Comparison of ENCODE assay signal across 19 cellular contexts in genomic region chr11:45030778-45031177, GRCh38.
"Had no signal": no experiment of that assay in that cellular context is flagged by ENCODE, and none has a peak within 500 bp of the region (broad histone marks: within the 10 kb centered on the region; RNA-seq: fewer than 3 reads in every experiment).

No MANE protein-coding gene starts in this region.

- H3K9ac ChIP-seq: KMS-11 had no signal

- H3K36me3 ChIP-seq: SJSA1 had no signal

- H3K4me2 ChIP-seq: KMS-11 had no signal

- H3K9me3 ChIP-seq: SJSA1 had no signal

- H3K4me3 ChIP-seq: SJSA1, SK-N-MC had no signal

- H3K27ac ChIP-seq: KMS-11, SJSA1, SK-N-MC had no signal

- H3K4me1 ChIP-seq: SJSA1 had no signal

- DNase-seq: NCI-H1092, NCI-H1105 treated with DMSO at 0.1 percent for 48 hours, NCI-H1417 treated with DMSO at 0.1 percent for 48 hours, NCI-H146, NCI-H1694 treated with DMSO at 0.1 percent for 48 hours, NCI-H1930, NCI-H2081, NCI-H2107, NCI-H2227 treated with DMSO at 0.1 percent for 48 hours, NCI-H510A, NCI-H524 treated with DMSO at 0.1 percent for 48 hours, NCI-H69, NCI-H774, Right ventricle myocardium superior, RPMI8226, SIG-M5 had no signal
